ENCODE assay signal across 19 cellular contexts in genomic region chr5:91049800-91050199, GRCh38.
A peak's percentile ranks its signal among the peaks of the same experiment; 100 is the strongest.
DNase-seq lines count a peak whose midpoint lies in the region; ATAC-seq, FAIRE-seq and TF ChIP-seq lines count a peak whose summit lies in the region.
"Had no signal": no experiment of that assay in that cellular context is flagged by ENCODE, and none has a peak within 500 bp of the region (broad histone marks: within the 10 kb centered on the region; RNA-seq: fewer than 3 reads in every experiment).

No MANE protein-coding gene starts in this region.

- DNase-seq in BJ (ENCODE audit: low read depth) (peak; percentile 9), MG63 (peak; percentile 74), K562 (ENCODE audit: extremely low read depth in 1 of 4, low spot score in 3 of 4) (no peak), kidney epithelial cell (ENCODE audit: low read depth) (peak; percentile 42), HTR-8/SVneo (ENCODE audit: insufficient read length, low spot score) (no peak), T-cell (no peak), epidermal melanocyte (ENCODE audit: insufficient read length, low spot score) (no peak)
- DNase-seq: activated CD4-positive, alpha-beta T cell treated with anti-CD3 and anti-CD28 coated beads for 4 hours; activated naive CD4-positive, alpha-beta T cell treated with Interleukin-2 at 50 U/mL for 16 hours; effector memory CD4-positive, alpha-beta T cell; GOT3; immature natural killer cell; NCI-H1092 treated with DMSO at 0.1 percent for 48 hours; substantia nigra; T1000 had no signal

- WGBS in K562 (ENCODE audit: insufficient coverage, low coverage, missing lambda C conversion rate): 68% methylated on average over 2 of the region's 2 CpGs

- POLR2A ChIA-PET in BJ (lab: Charles Lee): no interaction called here
- POLR2A ChIA-PET in K562 (lab: Yijun Ruan, JAX): no interaction called here
- POLR2A ChIA-PET in T-cell (lab: Charles Lee): no interaction called here

- no peak overlapping the region for H3K4me3 ChIP-seq in BJ (ENCODE audit: low read depth, low read length)
- no peak overlapping the region for H3K4me3 ChIP-seq in MG63
- no peak overlapping the region for H3K4me3 ChIP-seq in K562
- H3K4me3 ChIP-seq in kidney epithelial cell (ENCODE audit: low read depth, low read length): no peak overlapping the region
- H3K4me3 ChIP-seq: right atrium auricular region had no signal

- TF ChIP-seq EP300 in K562 (IDR thresholded peaks at IDR 0.05; ENCODE audit: low read length): no peak

- no peak for FAIRE-seq in K562 (lab: Jason Lieb, UNC)
- no peak for FAIRE-seq in HTR-8/SVneo (lab: Jason Lieb, UNC)

- H3K9me3 ChIP-seq in MG63 (no peaks in the 10 kb centered on the region), K562 (replicated peaks; ENCODE audit: control insufficient read depth, insufficient read depth, low read depth, low read length) (no peaks in the 10 kb centered on the region)
- H3K9me3 ChIP-seq: right atrium auricular region had no signal

- H3K4me1 Mint-ChIP-seq in T-cell: no peaks in the 10 kb centered on the region
- H3K4me1 Mint-ChIP-seq: B cell, immature natural killer cell, memory B cell had no signal

- no peaks in the 10 kb centered on the region for H3K9me1 ChIP-seq in K562 (ENCODE audit: control insufficient read depth, insufficient read depth, low read length)

- TF ChIP-seq RAD21 in K562 (CRISPR knock-in tag; conservative IDR thresholded peaks at IDR 0.05 in 1 of 2, IDR thresholded peaks at IDR 0.05 in 1 of 2): no peak

- no peaks in the 10 kb centered on the region for H4K20me1 ChIP-seq in K562 (replicated peaks; ENCODE audit: control insufficient read depth, insufficient read depth, low read length)

- H3K4me2 ChIP-seq in K562 (ENCODE audit: insufficient read depth, low read length): no peak overlapping the region

- TF ChIP-seq CTCF in BJ (IDR thresholded peaks at IDR 0.05; ENCODE audit: insufficient read depth, low read depth, low read length) (no peak), K562 (IDR thresholded peaks at IDR 0.05 in 2 of 3, conservative IDR thresholded peaks at IDR 0.05 in 1 of 3; ENCODE audit: insufficient read depth in 2 of 3, low read depth in 1 of 3, low read length in 3 of 3) (no peak), kidney epithelial cell (IDR thresholded peaks at IDR 0.05; ENCODE audit: insufficient read depth, low read length, poor library complexity, severe bottlenecking) (no peak)

- H3K9me3 Mint-ChIP-seq in T-cell: peaks cover 2 to 4% (median 2%) of the 10 kb centered on the region in 3 donors
- H3K9me3 Mint-ChIP-seq: immature natural killer cell, memory B cell had no signal

- peaks cover 8 to 15% of the 10 kb centered on the region in 2 donors for H3K27me3 Mint-ChIP-seq in T-cell

- no peak for TF ChIP-seq POLR2A in K562 (conservative IDR thresholded peaks at IDR 0.05)

- H3K36me3 ChIP-seq in BJ (ENCODE audit: control insufficient read depth, insufficient read depth, low read length) (no peaks in the 10 kb centered on the region), MG63 (no peaks in the 10 kb centered on the region), K562 (ENCODE audit: control insufficient read depth, insufficient read depth, low read length) (no peaks in the 10 kb centered on the region), kidney epithelial cell (ENCODE audit: control insufficient read depth, insufficient read depth, low read length) (no peaks in the 10 kb centered on the region)
- H3K36me3 ChIP-seq: right atrium auricular region had no signal

- H3K27me3 ChIP-seq in BJ (ENCODE audit: control insufficient read depth, insufficient read depth, low read length): 0 out of 2 replicates have a peak, but pooled peaks cover 1% of the 10 kb centered on the region
- H3K27me3 ChIP-seq in MG63: no peaks in the 10 kb centered on the region
- no peaks in the 10 kb centered on the region for H3K27me3 ChIP-seq in K562 (ENCODE audit: control insufficient read depth in 2 of 2, insufficient read depth in 2 of 2, low read length in 2 of 2)
- H3K27me3 ChIP-seq in kidney epithelial cell (ENCODE audit: control insufficient read depth, insufficient read depth, low read length): no peaks in the 10 kb centered on the region
- H3K27me3 ChIP-seq: right atrium auricular region had no signal

- BruUV-seq in K562 (replicated peaks; lab: Mats Ljungman, UMichigan): no TSS peak

- intact Hi-C loops in K562 (cut with micrococcal nuclease): no loop called here

- H3K9ac ChIP-seq in K562 (ENCODE audit: insufficient read depth in 1 of 2, low read depth in 2 of 2, low read length in 2 of 2): no peak overlapping the region

- in situ Hi-C loops in K562 (cut with MboI): no loop called here

- H2AFZ ChIP-seq in K562 (ENCODE audit: low read depth, low read length): no peak overlapping the region

- no peak overlapping the region for H3K27ac ChIP-seq in K562 (ENCODE audit: extremely low read depth, low read depth, low read length)
- H3K27ac ChIP-seq: right atrium auricular region had no signal

- H3K27ac Mint-ChIP-seq in T-cell: no peak overlapping the region
- H3K27ac Mint-ChIP-seq: B cell, immature natural killer cell, memory B cell had no signal

- no peaks in the 10 kb centered on the region for H3K79me2 ChIP-seq in K562 (ENCODE audit: control insufficient read depth, insufficient read depth, low read length)

- no peaks in the 10 kb centered on the region for H3K36me3 Mint-ChIP-seq in T-cell
- H3K36me3 Mint-ChIP-seq: memory B cell had no signal

- no peak overlapping the region for H3K4me3 Mint-ChIP-seq in T-cell
- H3K4me3 Mint-ChIP-seq: B cell, immature natural killer cell, memory B cell had no signal

- ATAC-seq in K562 (no peak), T-cell (replicated peaks in 1 of 4) (no peak), HG02938 (IDR thresholded peaks at IDR 0.05; ENCODE audit: unreplicated experiment) (no peak)

- no peaks in the 10 kb centered on the region; a peak in 1 of 5 replicates for H3K4me1 ChIP-seq in K562 (replicated peaks in 1 of 2; ENCODE audit: control insufficient read depth in 2 of 2, insufficient read depth in 2 of 2, low read length in 2 of 2)
- H3K4me1 ChIP-seq: right atrium auricular region had no signal

- CTCF ChIA-PET in BJ (lab: Yijun Ruan, JAX) (no interaction called here), K562 (lab: Yijun Ruan, JAX; ENCODE audit: low intra/inter-chr PET ratio) (no interaction called here), T-cell (lab: Charles Lee) (no interaction called here)

TF ChIP-seq in K562, 482 proteins besides CTCF, POLR2A, EP300 and RAD21 (continues in another document):
- TF ChIP-seq ARID3B (CRISPR knock-in tag; IDR thresholded peaks at IDR 0.05; ENCODE audit: borderline replicate concordance) (no peak), DLX4 (CRISPR knock-in tag; IDR thresholded peaks at IDR 0.05) (no peak), FOSL1 (tag; conservative IDR thresholded peaks at IDR 0.05) (peak; percentile 66), HNRNPH1 (optimal IDR thresholded peaks at IDR 0.05; ENCODE audit: low read depth, low read length) (no peak), ATF6 (CRISPR knock-in tag; IDR thresholded peaks at IDR 0.05) (no peak), THRB (CRISPR knock-in tag; conservative IDR thresholded peaks at IDR 0.05) (no peak), ZNF41 (CRISPR knock-in tag; conservative IDR thresholded peaks at IDR 0.05) (no peak)

Comparison
In these comparisons a context has a peak if more than half of its experiments do, and no peak if none do; other contexts are left out.
1. DNase-seq: peak in BJ (single experiment), MG63 (single experiment) and kidney epithelial cell (single experiment); none in K562 (0 of 4), HTR-8/SVneo (single experiment), T-cell (0 of 34) and epidermal melanocyte (single experiment).